In genomic region chr6:143998686-143999085, GRCh38 we compare ENCODE assay signal across 26 cellular contexts.
"Had no signal": no experiment of that assay in that cellular context is flagged by ENCODE, and none has a peak within 500 bp of the region (broad histone marks: within the 10 kb centered on the region; RNA-seq: fewer than 3 reads in every experiment).

No MANE protein-coding gene starts in this region.

- H3K9me3 ChIP-seq: neutrophil, ovary, right lobe of liver, stomach, thoracic aorta, thyroid gland, upper lobe of left lung had no signal

- H3K36me3 ChIP-seq: neutrophil, ovary, right lobe of liver, sigmoid colon, stomach, thoracic aorta, thyroid gland, tibial nerve, upper lobe of left lung, uterus had no signal

- H3K4me3 ChIP-seq: ovary, psoas muscle, right lobe of liver, sigmoid colon, stomach, thoracic aorta, thyroid gland, tibial nerve, upper lobe of left lung, uterus had no signal

- H3K4me1 ChIP-seq: parathyroid adenoma, psoas muscle, right lobe of liver, sigmoid colon, stomach, thyroid gland, tibial nerve, upper lobe of left lung, uterus had no signal

- H3K27me3 ChIP-seq: neutrophil, ovary, right lobe of liver, sigmoid colon, stomach, thyroid gland, tibial nerve, upper lobe of left lung, uterus had no signal

- H3K27ac ChIP-seq: neutrophil, ovary, parathyroid adenoma, psoas muscle, right lobe of liver, sigmoid colon, stomach, thoracic aorta, thyroid gland, tibial nerve, upper lobe of left lung, uterus had no signal

- H2AFZ ChIP-seq: parathyroid adenoma had no signal

- ATAC-seq: naive thymus-derived CD8-positive, alpha-beta T cell; natural killer cell treated with Interleukin-12 subunit alpha and Interleukin-12 subunit beta and Interleukin-15 and Interleukin-18, amount 100 ng/mL, for 72 hours; psoas muscle; right cardiac atrium; right lobe of liver; stimulated activated effector memory CD8-positive, alpha-beta T cell treated with anti-CD3 and anti-CD28 coated beads, Interleukin-12 subunit alpha, Interleukin-12 subunit beta, amount 100 ng/mL, for 72 hours; stimulated activated naive B cell treated with anti-CD40 and anti-IgM and Interleukin-4, amounts not matched to agents 10 μg/mL and 1 μg/mL and 100 μg/mL, for 72 hours had no signal

- H3K9ac ChIP-seq: parathyroid adenoma had no signal

- DNase-seq: naive thymus-derived CD8-positive, alpha-beta T cell; nephron progenitor cell; nucleus accumbens; ovary; posterior cingulate gyrus; psoas muscle; right cardiac atrium; right lobe of liver; sigmoid colon; small intestine; stimulated activated CD4-positive, alpha-beta T cell treated with anti-CD3 and anti-CD28 coated beads, Interleukin-15, amount 100 ng/mL, for 24 hours; stimulated activated CD4-positive, alpha-beta T cell treated with anti-CD3 and anti-CD28 coated beads, Interleukin-2, amount 100 ng/mL, for 24 hours; stimulated activated CD4-positive, alpha-beta T cell treated with anti-CD3 and anti-CD28 coated beads, Interleukin-2, amount 100 ng/mL, for 48 hours; stimulated activated CD4-positive, alpha-beta T cell treated with anti-CD3 and anti-CD28 coated beads, Interleukin-4, amount 100 ng/mL, for 24 hours; stimulated activated naive B cell treated with anti-CD40 and anti-IgM and Interleukin-4, amounts not matched to agents 10 μg/mL and 1 μg/mL and 100 μg/mL, for 72 hours; stimulated activated naive CD4-positive, alpha-beta T cell treated with Interleukin-2 at 50 U/mL for 16 hours; stomach; thyroid gland; upper lobe of left lung; uterus had no signal
